In genomic region chr14:74203546-74203945, GRCh38 we compare ENCODE assay signal across 19 cellular contexts. TPM values are rescaled to one million over a fixed set of nuclear protein-coding genes. Genes with fewer than 3 reads are reported as not detected.
DNase-seq lines count a peak whose midpoint lies in the region; ATAC-seq lines count a peak whose summit lies in the region.
"Had no signal": no experiment of that assay in that cellular context is flagged by ENCODE, and none has a peak within 500 bp of the region (broad histone marks: within the 10 kb centered on the region; RNA-seq: fewer than 3 reads in every experiment).

No MANE protein-coding gene starts in this region.

- peak overlapping the region; percentile 61 for H3K27ac Mint-ChIP-seq in central memory CD8-positive, alpha-beta T cell (ENCODE audit: low read depth)
- H3K27ac Mint-ChIP-seq: CD4-positive, alpha-beta T cell had no signal

- no peak overlapping the region for H4K8ac ChIP-seq in neuronal stem cell (ENCODE audit: low read depth, low read length)

- peaks cover 6% of the 10 kb centered on the region for H3K36me3 Mint-ChIP-seq in central memory CD8-positive, alpha-beta T cell (ENCODE audit: insufficient read depth)

- H3K18ac ChIP-seq in neuronal stem cell (ENCODE audit: low read length): no peak overlapping the region

- no peaks in the 10 kb centered on the region for H3K79me1 ChIP-seq in neuronal stem cell (ENCODE audit: low read depth, low read length)

- H2BK12ac ChIP-seq in neuronal stem cell (ENCODE audit: low read length): no peak overlapping the region

- no peak overlapping the region for H3K9ac ChIP-seq in neuronal stem cell (ENCODE audit: low read depth, low read length, poor library complexity)
- H3K9ac ChIP-seq: GM23248 had no signal

- peaks cover 2% of the 10 kb centered on the region for H3K27me3 Mint-ChIP-seq in central memory CD8-positive, alpha-beta T cell
- H3K27me3 Mint-ChIP-seq: CD4-positive, alpha-beta T cell had no signal

- no peak overlapping the region for H3K23ac ChIP-seq in neuronal stem cell (ENCODE audit: low read depth, low read length, poor library complexity)

- no peak for DNase-seq in central memory CD8-positive, alpha-beta T cell (ENCODE audit: low spot score in 2 of 2)
- DNase-seq in inferior parietal cortex (ENCODE audit: extremely low spot score) (peak; percentile 9), neuronal stem cell (ENCODE audit: low spot score) (peak; percentile 82), aorta (no peak), glomerular visceral epithelial cell (ENCODE audit: extremely low spot score) (no peak), NCI-H2196 treated with DMSO at 0.1 percent for 48 hours (lab: John Stamatoyannopoulos, UW; ENCODE audit: unreplicated experiment) (no peak)
- DNase-seq: ACHN; Caco-2; CD4-positive, alpha-beta T cell; GM23248; IMR-90 had no signal

- intact Hi-C loops in aorta (cut with DNase I): no loop called here

- H3K9me3 Mint-ChIP-seq in central memory CD8-positive, alpha-beta T cell: no peaks in the 10 kb centered on the region
- H3K9me3 Mint-ChIP-seq: CD4-positive, alpha-beta T cell had no signal

- no peak overlapping the region for H2BK120ac ChIP-seq in neuronal stem cell (ENCODE audit: low read depth, low read length)

- peak overlapping the region; percentile 95 for H3K27ac ChIP-seq in neuronal stem cell (replicated peaks; ENCODE audit: low read length)
- no peak overlapping the region for H3K27ac ChIP-seq in aorta (ENCODE audit: low read depth in 1 of 2, low read length in 2 of 2)
- H3K27ac ChIP-seq: C4-2B, GM23248, HL-60 had no signal

- H2BK5ac ChIP-seq in neuronal stem cell (ENCODE audit: low read length): no peak overlapping the region

- H3K4me1 ChIP-seq in neuronal stem cell (ENCODE audit: control insufficient read depth in 2 of 2, insufficient read depth in 1 of 2, low read depth in 1 of 2, low read length in 2 of 2) (peaks cover 0 to 23% of the 10 kb centered on the region in 2 donors), aorta (ENCODE audit: control insufficient read depth in 1 of 2, insufficient read depth in 2 of 2, low read length in 2 of 2) (no peaks in the 10 kb centered on the region)
- H3K4me1 ChIP-seq: Caco-2, HAP-1 had no signal

- no peak overlapping the region for H3K4me3 Mint-ChIP-seq in central memory CD8-positive, alpha-beta T cell
- H3K4me3 Mint-ChIP-seq: CD4-positive, alpha-beta T cell had no signal

- H3K9me3 ChIP-seq in neuronal stem cell (replicated peaks in 1 of 2; ENCODE audit: control insufficient read depth in 2 of 2, insufficient read depth in 1 of 2, low read depth in 1 of 2, low read length in 2 of 2) (peaks cover 0 to 2% of the 10 kb centered on the region in 2 donors), aorta (ENCODE audit: control insufficient read depth, low read length) (no peaks in the 10 kb centered on the region)
- H3K9me3 ChIP-seq: Caco-2, HAP-1 had no signal

- H3K27me3 ChIP-seq in neuronal stem cell (ENCODE audit: control insufficient read depth in 3 of 3, insufficient read depth in 3 of 3, low read depth in 1 of 3, low read length in 3 of 3) (no peaks in the 10 kb centered on the region), aorta (ENCODE audit: control insufficient read depth in 1 of 2, insufficient read depth in 2 of 2, low read length in 1 of 2) (no peaks in the 10 kb centered on the region)

- no peak for ATAC-seq in central memory CD8-positive, alpha-beta T cell (replicated peaks; ENCODE audit: extremely low read depth, poor library complexity, severe bottlenecking)
- ATAC-seq in aorta (ENCODE audit: low FRiP score) (peak; percentile 22), HG03039 (IDR thresholded peaks at IDR 0.05; ENCODE audit: unreplicated experiment) (no peak), HG02759 (IDR thresholded peaks at IDR 0.05; ENCODE audit: unreplicated experiment) (no peak)

- H3K4me3 ChIP-seq in neuronal stem cell (ENCODE audit: low read length in 2 of 2) (no peak overlapping the region), aorta (ENCODE audit: low read length in 2 of 2) (no peak overlapping the region)
- H3K4me3 ChIP-seq: GM23248, HAP-1 had no signal

- H3K4ac ChIP-seq in neuronal stem cell (ENCODE audit: low read length): no peak overlapping the region

- no peak overlapping the region for H3K14ac ChIP-seq in neuronal stem cell (ENCODE audit: low read length)

- H2AK5ac ChIP-seq in neuronal stem cell (ENCODE audit: low read depth, low read length): no peak overlapping the region

- H3K4me2 ChIP-seq in neuronal stem cell (ENCODE audit: insufficient read depth, low read length, poor library complexity, severe bottlenecking): no peak overlapping the region

- H4K91ac ChIP-seq in neuronal stem cell (ENCODE audit: low read depth, low read length, poor library complexity): no peak overlapping the region

- H3K4me1 Mint-ChIP-seq in central memory CD8-positive, alpha-beta T cell: no peaks in the 10 kb centered on the region

- no peak overlapping the region for H2BK15ac ChIP-seq in neuronal stem cell (ENCODE audit: low read length)

- no CpG with 5 or more reads among the region's 8 CpGs for WGBS in neuronal stem cell (ENCODE audit: extremely low coverage in 2 of 2, insufficient read length in 2 of 2, insufficient replicate concordance in 1 of 2), 2 donors
- WGBS in aorta, 2 donors: 92 to 94% methylated on average over 8 of the region's 8 CpGs

- H3K36me3 ChIP-seq in neuronal stem cell (replicated peaks in 1 of 2; ENCODE audit: control insufficient read depth in 2 of 2, insufficient read depth in 2 of 2, low read length in 2 of 2) (peaks cover 2 to 33% of the 10 kb centered on the region in 2 donors), aorta (ENCODE audit: control insufficient read depth in 1 of 2, insufficient read depth in 2 of 2, low read length in 1 of 2) (peaks cover 7 to 9% of the 10 kb centered on the region in 2 donors)

- H2AFZ ChIP-seq in neuronal stem cell (ENCODE audit: low read length): no peak overlapping the region
- H2AFZ ChIP-seq: GM23248 had no signal

RNA-seq across cellular contexts. Expression of gene VSX2, which starts 35.7 kb away (rescaled TPM):
- 0.53 TPM for polyA plus RNA-seq in neuronal stem cell (2013, experiment 1 of 2)
- polyA plus RNA-seq in neuronal stem cell (2013, experiment 2 of 2): 0.50 TPM
- total RNA-seq in aorta: not detected
- polyA plus RNA-seq in aorta: not detected
- total RNA-seq: Caco-2; CD4-positive, alpha-beta T cell; GM23248; H4; HT1080; IMR-90 had no signal
- polyA plus RNA-seq: BJ, GM23248, IMR-90 had no signal

Comparison
In these comparisons a context has a peak if more than half of its experiments do, and no peak if none do; other contexts are left out.
1. DNase-seq: peak in inferior parietal cortex (single experiment) and neuronal stem cell (single experiment); none in central memory CD8-positive, alpha-beta T cell (0 of 2), aorta (0 of 2), glomerular visceral epithelial cell (single experiment) and NCI-H2196 treated with DMSO at 0.1 percent for 48 hours (single experiment).